8 cellular contexts compared by ENCODE assay signal in the genomic region with DNA sequence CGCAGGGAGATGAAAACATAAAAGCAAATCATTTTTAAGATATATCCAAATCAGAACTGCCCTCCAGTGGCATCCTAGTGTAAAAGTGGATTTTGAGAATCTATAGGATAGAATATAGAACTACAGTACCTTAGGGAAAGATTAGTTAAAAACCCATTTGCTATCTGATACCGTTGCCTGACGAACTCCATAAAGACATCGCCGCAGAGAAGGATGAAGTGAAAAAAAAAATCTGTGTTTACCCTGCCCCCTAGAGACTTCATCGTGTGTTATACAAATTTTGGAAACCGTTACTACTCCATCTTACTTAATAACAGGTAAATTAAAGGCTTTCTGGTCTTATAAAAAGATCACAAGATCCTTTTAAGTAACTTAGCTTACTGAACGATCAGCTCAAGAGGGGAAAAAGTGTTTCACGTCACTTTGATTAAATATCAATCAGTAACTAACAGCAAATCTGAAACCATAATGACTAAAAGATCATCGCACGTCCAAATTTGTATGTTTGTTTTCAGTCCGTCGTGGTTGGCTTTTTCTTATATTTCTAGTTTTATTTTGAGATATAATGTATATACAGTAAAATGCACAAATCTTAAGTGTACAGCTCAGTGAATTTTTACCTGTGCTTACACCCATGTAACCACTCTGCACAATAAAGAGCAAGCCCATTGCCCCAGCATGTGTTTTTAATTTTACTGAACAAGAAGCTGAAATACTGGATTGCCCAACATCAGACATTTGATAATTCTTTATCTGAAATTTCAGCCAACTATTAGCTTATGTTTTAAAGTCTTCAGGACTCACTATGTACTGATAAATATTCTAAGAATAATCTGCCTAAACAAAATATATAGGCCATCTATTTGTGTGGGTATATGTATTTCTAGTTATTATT. TPM values are rescaled to one million over a fixed set of nuclear protein-coding genes. Genes with fewer than 3 reads are reported as not detected.
DNase-seq lines count a peak whose midpoint lies in the region; ATAC-seq and TF ChIP-seq lines count a peak whose summit lies in the region.

No MANE protein-coding gene starts in this region.

- DNase-seq in AG04450 (ENCODE audit: low read depth, low spot score) (no peak), H7 (no peak), SHP77 (lab: John Stamatoyannopoulos, UW) (peak; percentile 33 to 34), fibroblast of the conjunctiva (ENCODE audit: low read depth) (peak; percentile 50), skeletal muscle cell (ENCODE audit: low read depth) (no peak), left lobe of liver (ENCODE audit: low spot score) (no peak)

- H3K27me3 ChIP-seq in AG04450 (ENCODE audit: control insufficient read depth, insufficient read depth, low read length) (no peaks in the 10 kb centered on the region), H7 (ENCODE audit: control insufficient read depth, insufficient read depth, low read length) (no peaks in the 10 kb centered on the region)

- no peaks in the 10 kb centered on the region for H3K9me3 ChIP-seq in AG04450 (ENCODE audit: control insufficient read depth, insufficient read depth, low read length)

- TF ChIP-seq CTCF in AG04450 (IDR thresholded peaks at IDR 0.05; ENCODE audit: low read depth, low read length), result peak; percentile 30; the same call in 1 of the 2 replicates

- peaks cover 19% of the 10 kb centered on the region for H3K36me3 ChIP-seq in H7 (replicated peaks; ENCODE audit: control insufficient read depth, insufficient read depth, low read length)

- CTCF ChIA-PET in AG04450 (lab: Charles Lee), result interaction anchor here (0.6 to 8.3 kb wide), 35 partner anchors 8 to 380 kb away, joined by 3 to 214 read pairs (median 6); a partner anchor contains a TSS

- ATAC-seq in left lobe of liver, result no peak
- ATAC-seq in HG02571 (IDR thresholded peaks at IDR 0.05; ENCODE audit: unreplicated experiment), result no peak
- ATAC-seq in GM21723 (IDR thresholded peaks at IDR 0.05; ENCODE audit: unreplicated experiment), result no peak

- POLR2A ChIA-PET in AG04450 (lab: Yijun Ruan, JAX), result interaction anchor here (0.6 to 1.8 kb wide), 5 partner anchors 22 to 309 kb away, joined by 3 to 9 read pairs (median 3); a partner anchor contains a TSS

- H3K4me3 ChIP-seq in AG04450 (ENCODE audit: low read depth, low read length) (peak overlapping the region; percentile 61), H7 (ENCODE audit: insufficient read depth, low read depth, low read length) (peak overlapping the region; percentile 39), skeletal muscle cell (ENCODE audit: low read depth, low read length) (peak overlapping the region; percentile 85)

- no peak overlapping the region for H3K27ac ChIP-seq in AG04450 (ENCODE audit: low read depth, low read length)

RNA-seq across cellular contexts. Expression of a gene that starts 0.9 kb away (rescaled TPM):
- 28.4 and 33.6 TPM in 2 replicates for polyA plus RNA-seq in AG04450 (2011; rRNA removed)
- polyA minus RNA-seq in AG04450 (2011; rRNA and poly(A)+ RNA removed), result 27.5 and 31.7 TPM in 2 replicates
- total RNA-seq in H7 (2014; rRNA removed; shearing (Covaris generic)), result 308 and 349 TPM in 2 replicates
- 7.8 TPM for total RNA-seq in left lobe of liver

RNA-seq across cellular contexts. Expression of a gene that starts 41.1 kb away (rescaled TPM):
- polyA plus RNA-seq in AG04450 (2011; rRNA removed), result not detected in 2 replicates
- not detected in 2 replicates for polyA minus RNA-seq in AG04450 (2011; rRNA and poly(A)+ RNA removed)
- not detected in 2 replicates for total RNA-seq in H7 (2014; rRNA removed; shearing (Covaris generic))
- total RNA-seq in left lobe of liver, result not detected

Comparison
In these comparisons a context has a peak if more than half of its experiments do, and no peak if none do; other contexts are left out.
1. DNase-seq: peak in SHP77 (2 of 2) and fibroblast of the conjunctiva (single experiment); none in AG04450 (single experiment), H7 (single experiment), skeletal muscle cell (single experiment) and left lobe of liver (single experiment).
2. RNA of a gene that starts 0.9 kb away (total RNA-seq): 308 to 349 TPM in H7; 7.8 TPM in left lobe of liver (single experiment); every median in the first group is over 10 times any median in the second.
3. Peak in every context shown above with its lines, with median percentiles within 50 percentile points of each other: H3K4me3 ChIP-seq.